In the genomic region with DNA sequence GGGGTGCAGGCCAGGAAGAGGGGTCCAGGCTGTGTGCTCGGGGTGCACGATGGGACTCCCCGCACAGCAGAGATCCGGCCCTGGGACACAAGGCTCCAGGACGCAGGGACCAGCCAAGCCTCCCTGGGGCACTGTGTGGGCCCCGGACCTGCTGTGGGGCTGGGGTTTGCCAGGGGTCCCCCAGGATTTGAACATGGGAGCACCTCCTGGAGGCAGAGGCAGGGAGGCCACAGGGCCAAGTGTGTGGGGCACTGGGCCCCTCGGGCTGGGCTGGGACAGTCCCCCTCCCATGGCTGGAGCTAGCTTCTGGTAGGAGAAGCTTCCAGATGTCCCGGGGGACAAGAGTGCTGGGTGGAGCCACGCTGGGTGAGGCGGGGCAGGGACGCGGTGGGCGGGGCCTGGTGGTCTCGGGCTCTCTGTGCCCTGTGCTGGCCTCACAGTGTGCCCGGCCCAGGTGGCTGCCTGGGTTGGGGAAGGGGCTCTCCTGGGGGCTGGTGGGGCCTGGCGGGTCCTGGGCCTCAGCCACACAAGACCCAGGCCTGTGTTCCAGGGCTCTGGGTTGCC, we compare ENCODE assay signal across 1 cellular context.
TF ChIP-seq lines count a peak whose summit lies in the region.

No MANE protein-coding gene starts in this region.

TF ChIP-seq in GM23338, 12 proteins besides CTCF, POLR2A, EP300 and RAD21 (continued from another document):
- TF ChIP-seq EZH2 (IDR thresholded peaks at IDR 0.05; ENCODE audit: low read depth, unreplicated experiment), result no peak
- TF ChIP-seq, protein P1, sequence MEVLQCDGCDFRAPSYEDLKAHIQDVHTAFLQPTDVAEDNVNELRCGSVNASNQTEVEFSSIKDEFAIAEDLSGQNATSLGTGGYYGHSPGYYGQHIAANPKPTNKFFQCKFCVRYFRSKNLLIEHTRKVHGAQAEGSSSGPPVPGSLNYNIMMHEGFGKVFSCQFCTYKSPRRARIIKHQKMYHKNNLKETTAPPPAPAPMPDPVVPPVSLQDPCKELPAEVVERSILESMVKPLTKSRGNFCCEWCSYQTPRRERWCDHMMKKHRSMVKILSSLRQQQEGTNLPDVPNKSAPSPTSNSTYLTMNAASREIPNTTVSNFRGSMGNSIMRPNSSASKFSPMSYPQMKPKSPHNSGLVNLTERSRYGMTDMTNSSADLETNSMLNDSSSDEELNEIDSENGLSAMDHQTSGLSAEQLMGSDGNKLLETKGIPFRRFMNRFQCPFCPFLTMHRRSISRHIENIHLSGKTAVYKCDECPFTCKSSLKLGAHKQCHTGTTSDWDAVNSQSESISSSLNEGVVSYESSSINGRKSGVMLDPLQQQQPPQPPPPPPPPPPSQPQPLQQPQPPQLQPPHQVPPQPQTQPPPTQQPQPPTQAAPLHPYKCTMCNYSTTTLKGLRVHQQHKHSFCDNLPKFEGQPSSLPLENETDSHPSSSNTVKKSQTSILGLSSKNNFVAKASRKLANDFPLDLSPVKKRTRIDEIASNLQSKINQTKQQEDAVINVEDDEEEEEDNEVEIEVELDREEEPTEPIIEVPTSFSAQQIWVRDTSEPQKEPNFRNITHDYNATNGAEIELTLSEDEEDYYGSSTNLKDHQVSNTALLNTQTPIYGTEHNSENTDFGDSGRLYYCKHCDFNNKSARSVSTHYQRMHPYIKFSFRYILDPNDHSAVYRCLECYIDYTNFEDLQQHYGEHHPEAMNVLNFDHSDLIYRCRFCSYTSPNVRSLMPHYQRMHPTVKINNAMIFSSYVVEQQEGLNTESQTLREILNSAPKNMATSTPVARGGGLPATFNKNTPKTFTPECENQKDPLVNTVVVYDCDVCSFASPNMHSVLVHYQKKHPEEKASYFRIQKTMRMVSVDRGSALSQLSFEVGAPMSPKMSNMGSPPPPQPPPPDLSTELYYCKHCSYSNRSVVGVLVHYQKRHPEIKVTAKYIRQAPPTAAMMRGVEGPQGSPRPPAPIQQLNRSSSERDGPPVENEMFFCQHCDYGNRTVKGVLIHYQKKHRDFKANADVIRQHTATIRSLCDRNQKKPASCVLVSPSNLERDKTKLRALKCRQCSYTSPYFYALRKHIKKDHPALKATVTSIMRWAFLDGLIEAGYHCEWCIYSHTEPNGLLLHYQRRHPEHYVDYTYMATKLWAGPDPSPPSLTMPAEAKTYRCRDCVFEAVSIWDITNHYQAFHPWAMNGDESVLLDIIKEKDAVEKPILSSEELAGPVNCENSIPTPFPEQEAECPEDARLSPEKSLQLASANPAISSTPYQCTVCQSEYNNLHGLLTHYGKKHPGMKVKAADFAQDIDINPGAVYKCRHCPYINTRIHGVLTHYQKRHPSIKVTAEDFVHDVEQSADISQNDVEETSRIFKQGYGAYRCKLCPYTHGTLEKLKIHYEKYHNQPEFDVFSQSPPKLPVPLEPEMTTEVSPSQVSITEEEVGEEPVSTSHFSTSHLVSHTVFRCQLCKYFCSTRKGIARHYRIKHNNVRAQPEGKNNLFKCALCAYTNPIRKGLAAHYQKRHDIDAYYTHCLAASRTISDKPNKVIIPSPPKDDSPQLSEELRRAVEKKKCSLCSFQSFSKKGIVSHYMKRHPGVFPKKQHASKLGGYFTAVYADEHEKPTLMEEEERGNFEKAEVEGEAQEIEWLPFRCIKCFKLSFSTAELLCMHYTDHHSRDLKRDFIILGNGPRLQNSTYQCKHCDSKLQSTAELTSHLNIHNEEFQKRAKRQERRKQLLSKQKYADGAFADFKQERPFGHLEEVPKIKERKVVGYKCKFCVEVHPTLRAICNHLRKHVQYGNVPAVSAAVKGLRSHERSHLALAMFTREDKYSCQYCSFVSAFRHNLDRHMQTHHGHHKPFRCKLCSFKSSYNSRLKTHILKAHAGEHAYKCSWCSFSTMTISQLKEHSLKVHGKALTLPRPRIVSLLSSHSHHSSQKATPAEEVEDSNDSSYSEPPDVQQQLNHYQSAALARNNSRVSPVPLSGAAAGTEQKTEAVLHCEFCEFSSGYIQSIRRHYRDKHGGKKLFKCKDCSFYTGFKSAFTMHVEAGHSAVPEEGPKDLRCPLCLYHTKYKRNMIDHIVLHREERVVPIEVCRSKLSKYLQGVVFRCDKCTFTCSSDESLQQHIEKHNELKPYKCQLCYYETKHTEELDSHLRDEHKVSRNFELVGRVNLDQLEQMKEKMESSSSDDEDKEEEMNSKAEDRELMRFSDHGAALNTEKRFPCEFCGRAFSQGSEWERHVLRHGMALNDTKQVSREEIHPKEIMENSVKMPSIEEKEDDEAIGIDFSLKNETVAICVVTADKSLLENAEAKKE (CRISPR knock-in tag; IDR thresholded peaks at IDR 0.05), result no peak
- TF ChIP-seq EZH2phosphoT487 (IDR thresholded peaks at IDR 0.05; ENCODE audit: unreplicated experiment), result no peak
- no peak for TF ChIP-seq NANOG (IDR thresholded peaks at IDR 0.05; ENCODE audit: borderline replicate concordance)
- no peak for TF ChIP-seq CREB1 (CRISPR knock-in tag; IDR thresholded peaks at IDR 0.05; ENCODE audit: low read depth)
